ENCODE assay signal across 14 cellular contexts in genomic region chr12:122407208-122407607, GRCh38. TPM values are rescaled to one million over a fixed set of nuclear protein-coding genes. Genes with fewer than 3 reads are reported as not detected.
DNase-seq lines count a peak whose midpoint lies in the region; ATAC-seq and TF ChIP-seq lines count a peak whose summit lies in the region.
"Had no signal": no experiment of that assay in that cellular context is flagged by ENCODE, and none has a peak within 500 bp of the region (broad histone marks: within the 10 kb centered on the region; RNA-seq: fewer than 3 reads in every experiment).

No MANE protein-coding gene starts in this region.

- WGBS in esophagus muscularis mucosa = 87% methylated on average over 3 of the region's 3 CpGs

- intact Hi-C loops in Caco-2 (cut with micrococcal nuclease; ENCODE audit: unreplicated experiment) = no loop called here
- intact Hi-C loops in esophagus muscularis mucosa (cut with DNase I) = no loop called here

- CTCF ChIA-PET in Caco-2 (lab: Charles Lee) = interaction anchor here (0.6 to 1.9 kb wide), 5 partner anchors 13 to 345 kb away, joined by 4 to 6 read pairs (median 5); partner anchors contain the start of genes CLIP1 and DENR
- CTCF ChIA-PET in RWPE1 (lab: Yijun Ruan, JAX) = interaction anchor here (0.6 kb wide), 1 partner anchor 166 kb away, joined by 4 read pairs; no protein-coding TSS in a partner anchor

- H3K9me3 ChIP-seq in Caco-2 = no peaks in the 10 kb centered on the region
- H3K9me3 ChIP-seq in esophagus muscularis mucosa = no peaks in the 10 kb centered on the region
- H3K9me3 ChIP-seq in skeletal muscle satellite cell (replicated peaks; ENCODE audit: low read length) = no peaks in the 10 kb centered on the region
- H3K9me3 ChIP-seq: neutrophil had no signal

- H3K27ac Mint-ChIP-seq in Caco-2 (ENCODE audit: unreplicated experiment) = peak overlapping the region; percentile 93
- H3K27ac Mint-ChIP-seq: stimulated activated memory B cell treated with anti-CD40 and anti-IgM and Interleukin-4, amounts not matched to agents 10 μg/mL and 1 μg/mL and 100 μg/mL, for 72 hours had no signal

- peak overlapping the region; percentile 35 for H3K4me3 Mint-ChIP-seq in Caco-2 (ENCODE audit: unreplicated experiment)
- H3K4me3 Mint-ChIP-seq: stimulated activated memory B cell treated with anti-CD40 and anti-IgM and Interleukin-4, amounts not matched to agents 10 μg/mL and 1 μg/mL and 100 μg/mL, for 72 hours had no signal

- peak overlapping the region; percentile 9 for H3K4me2 ChIP-seq in skeletal muscle satellite cell (ENCODE audit: low read length)

- TF ChIP-seq POLR2A in esophagus muscularis mucosa (IDR thresholded peaks at IDR 0.05; ENCODE audit: low read depth) = no peak

- H3K4me3 ChIP-seq in Caco-2 (ENCODE audit: low read depth, low read length) (no peak overlapping the region), esophagus muscularis mucosa (no peak overlapping the region), skeletal muscle satellite cell (ENCODE audit: low read length) (no peak overlapping the region)

- H3K36me3 ChIP-seq in Caco-2 (ENCODE audit: control insufficient read depth, insufficient read depth, low read length) = no peaks in the 10 kb centered on the region
- peaks cover 0 to 4% (median 0%) of the 10 kb centered on the region in 4 donors for H3K36me3 ChIP-seq in esophagus muscularis mucosa
- H3K36me3 ChIP-seq in skeletal muscle satellite cell (ENCODE audit: insufficient read depth, low read length) = no peaks in the 10 kb centered on the region
- H3K36me3 ChIP-seq: neutrophil had no signal

- DNase-seq in Caco-2 (no peak), RWPE1 (ENCODE audit: low spot score) (no peak), esophagus muscularis mucosa (ENCODE audit: extremely low spot score) (no peak), COR-L47 (lab: John Stamatoyannopoulos, UW) (no peak), DMS53 treated with DMSO at 0.1 percent for 48 hours (lab: John Stamatoyannopoulos, UW; ENCODE audit: unreplicated experiment) (no peak)
- DNase-seq in stimulated activated CD4-positive, alpha-beta T cell treated with anti-CD3 and anti-CD28 coated beads, Interleukin-1b, Interleukin-23, amount 100 ng/mL, for 48 hours = no peak
- DNase-seq: effector CD4-positive, alpha-beta T cell; glutamatergic neuron; left colon; T1000 had no signal

- H3K36me3 Mint-ChIP-seq in Caco-2 (ENCODE audit: insufficient read depth, unreplicated experiment) = peaks cover 48% of the 10 kb centered on the region

- POLR2A ChIA-PET in Caco-2 (lab: Charles Lee) (interaction anchor here (0.6 to 1.9 kb wide), 6 partner anchors 8 to 94 kb away, joined by 4 to 10 read pairs (median 8); partner anchors contain the start of genes CLIP1 and ZCCHC8), RWPE1 (lab: Yijun Ruan, JAX; ENCODE audit: low non-redundant PET) (no interaction called here)

- no TSS peak for BruUV-seq in Caco-2 (replicated peaks; lab: Mats Ljungman, UMichigan)

- H3K9ac ChIP-seq in skeletal muscle satellite cell (ENCODE audit: low read depth, low read length) = peak overlapping the region; percentile 21

- H3K27ac ChIP-seq in RWPE1 (peak overlapping the region; percentile 71), esophagus muscularis mucosa (replicated peaks in 1 of 4) (peak overlapping the region; percentile 71 to 92 (median 78))
- H3K27ac ChIP-seq: neutrophil had no signal

- no peak for TF ChIP-seq EP300 in esophagus muscularis mucosa (IDR thresholded peaks at IDR 0.05)

- H3K27me3 Mint-ChIP-seq in Caco-2 (ENCODE audit: insufficient read depth, unreplicated experiment) = no peaks in the 10 kb centered on the region
- H3K27me3 Mint-ChIP-seq: stimulated activated memory B cell treated with anti-CD40 and anti-IgM and Interleukin-4, amounts not matched to agents 10 μg/mL and 1 μg/mL and 100 μg/mL, for 72 hours had no signal

- H3K4me1 Mint-ChIP-seq in Caco-2 (ENCODE audit: low read depth, unreplicated experiment) = peaks cover 5% of the 10 kb centered on the region

- H3K9me3 Mint-ChIP-seq in Caco-2 (ENCODE audit: unreplicated experiment) = no peaks in the 10 kb centered on the region
- H3K9me3 Mint-ChIP-seq: stimulated activated memory B cell treated with anti-CD40 and anti-IgM and Interleukin-4, amounts not matched to agents 10 μg/mL and 1 μg/mL and 100 μg/mL, for 72 hours had no signal

- ATAC-seq in GM18520 (IDR thresholded peaks at IDR 0.05; ENCODE audit: unreplicated experiment) = no peak
- ATAC-seq: stimulated activated memory B cell treated with anti-CD40 and anti-IgM and Interleukin-4, amounts not matched to agents 10 μg/mL and 1 μg/mL and 100 μg/mL, for 72 hours had no signal

- H3K4me1 ChIP-seq in Caco-2 (peaks cover 26% of the 10 kb centered on the region), esophagus muscularis mucosa (peaks cover 19 to 92% (median 82%) of the 10 kb centered on the region in 4 donors), skeletal muscle satellite cell (ENCODE audit: control insufficient read depth, insufficient read depth, low read length) (peaks cover 24% of the 10 kb centered on the region)

- H3K27me3 ChIP-seq in Caco-2 (replicated peaks; ENCODE audit: control insufficient read depth, insufficient read depth, low read length) (no peaks in the 10 kb centered on the region), esophagus muscularis mucosa (no peaks in the 10 kb centered on the region), skeletal muscle satellite cell (ENCODE audit: control insufficient read depth, insufficient read depth, low read length) (no peaks in the 10 kb centered on the region)
- H3K27me3 ChIP-seq: neutrophil had no signal

- TF ChIP-seq CTCF in Caco-2 (IDR thresholded peaks at IDR 0.05; ENCODE audit: insufficient read depth in 1 of 2, low read depth in 1 of 2, low read length in 1 of 2, severe bottlenecking in 1 of 2, unreplicated experiment in 1 of 2) = no peak
- TF ChIP-seq CTCF in RWPE1 (conservative IDR thresholded peaks at IDR 0.05; ENCODE audit: low read depth) = no peak
- no peak for TF ChIP-seq CTCF in esophagus muscularis mucosa (IDR thresholded peaks at IDR 0.05)

RNA-seq across cellular contexts. Expression of gene CLIP1, which starts 15.3 kb away (rescaled TPM):
- total RNA-seq in Caco-2 (2022) (80.9 and 85.0 TPM in 2 replicates), esophagus muscularis mucosa (100 to 1,000 TPM; 234 to 263 (median 250) TPM)
- 38.4 and 48.4 TPM in 2 replicates for total RNA-seq in skeletal muscle satellite cell (2012; rRNA removed)
